In genomic region chr11:119362741-119363080, GRCh38 we compare ENCODE assay signal across 9 cellular contexts. TPM values are rescaled to one million over a fixed set of nuclear protein-coding genes. Genes with fewer than 3 reads are reported as not detected.
DNase-seq lines count a peak whose midpoint lies in the region; ATAC-seq, FAIRE-seq and TF ChIP-seq lines count a peak whose summit lies in the region.
"Had no signal": no experiment of that assay in that cellular context is flagged by ENCODE, and none has a peak within 500 bp of the region (broad histone marks: within the 10 kb centered on the region; RNA-seq: fewer than 3 reads in every experiment).

No MANE protein-coding gene starts in this region.

- DNase-seq in activated T-cell treated with anti-CD3 and anti-CD28 coated beads, Interleukin-2, amount 50 U/mL, for 4 hours = no peak
- no peak for DNase-seq in activated T-cell treated with anti-CD3 and anti-CD28 coated beads, Interleukin-2, amount 50 U/mL, for 48 hours
- DNase-seq in K562 (ENCODE audit: extremely low read depth in 1 of 4, low spot score in 3 of 4) = no peak
- DNase-seq in mesothelial cell of epicardium (ENCODE audit: low spot score in 2 of 2, unreplicated experiment in 2 of 2) = no peak
- no peak for DNase-seq in GM10248 (ENCODE audit: extremely low spot score)

- H3K9ac ChIP-seq in K562 (ENCODE audit: insufficient read depth in 1 of 2, low read depth in 2 of 2, low read length in 2 of 2) = peak overlapping the region in 1 of 2 experiments; percentile 93; a peak in 3 of 4 replicates

- 85% methylated on average over 5 of the region's 5 CpGs for WGBS in K562 (ENCODE audit: insufficient coverage, low coverage, missing lambda C conversion rate)

- H4K20me1 ChIP-seq in K562 (replicated peaks; ENCODE audit: control insufficient read depth, insufficient read depth, low read length) = no peaks in the 10 kb centered on the region

- TF ChIP-seq POLR2A in K562 (conservative IDR thresholded peaks at IDR 0.05) = no peak

- peaks cover 50 to 52% of the 10 kb centered on the region in 2 experiments for H3K4me1 ChIP-seq in K562 (replicated peaks in 1 of 2; ENCODE audit: control insufficient read depth in 2 of 2, insufficient read depth in 2 of 2, low read length in 2 of 2)

- no peaks in the 10 kb centered on the region for H3K9me3 Mint-ChIP-seq in activated T-cell treated with anti-CD3 and anti-CD28 coated beads, Interleukin-2, amount 50 U/mL, for 4 hours
- H3K9me3 Mint-ChIP-seq in mesothelial cell of epicardium = no peaks in the 10 kb centered on the region

- peaks cover 22% of the 10 kb centered on the region for H3K36me3 ChIP-seq in K562 (ENCODE audit: control insufficient read depth, insufficient read depth, low read length)

- CTCF ChIA-PET in K562 (lab: Yijun Ruan, JAX; ENCODE audit: low intra/inter-chr PET ratio) (no interaction called here), GM10248 (lab: Yijun Ruan, JAX) (interaction anchor here (1.2 to 4.1 kb wide), 8 partner anchors 9 to 112 kb away, joined by 3 to 27 read pairs (median 10); partner anchors contain the start of gene USP2)

- H3K36me3 Mint-ChIP-seq in activated T-cell treated with anti-CD3 and anti-CD28 coated beads, Interleukin-2, amount 50 U/mL, for 4 hours (ENCODE audit: insufficient read depth) = no peaks in the 10 kb centered on the region
- peaks cover 15% of the 10 kb centered on the region for H3K36me3 Mint-ChIP-seq in mesothelial cell of epicardium

- no peak for TF ChIP-seq RAD21 in K562 (CRISPR knock-in tag; conservative IDR thresholded peaks at IDR 0.05 in 1 of 2, IDR thresholded peaks at IDR 0.05 in 1 of 2)

- POLR2A ChIA-PET in K562 (lab: Yijun Ruan, JAX) = interaction anchor here (0.6 to 3.0 kb wide), 5 partner anchors 13 to 181 kb away, joined by 3 to 24 read pairs (median 3); no protein-coding TSS in a partner anchor
- POLR2A ChIA-PET in GM10248 (lab: Yijun Ruan, JAX) = interaction anchor here (0.6 kb wide), 1 partner anchor 112 kb away, joined by 3 read pairs; no protein-coding TSS in a partner anchor

- H3K9me3 ChIP-seq in K562 (replicated peaks; ENCODE audit: control insufficient read depth, insufficient read depth, low read depth, low read length) = no peaks in the 10 kb centered on the region

- peaks cover 18% of the 10 kb centered on the region; the same call in 2 of the 3 replicates for H3K79me2 ChIP-seq in K562 (ENCODE audit: control insufficient read depth, insufficient read depth, low read length)

- no TSS peak for BruUV-seq in K562 (replicated peaks; lab: Mats Ljungman, UMichigan)

- no peak overlapping the region for H2AFZ ChIP-seq in K562 (ENCODE audit: low read depth, low read length)

- H3K27me3 ChIP-seq in K562 (ENCODE audit: control insufficient read depth in 2 of 2, insufficient read depth in 2 of 2, low read length in 2 of 2) = no peaks in the 10 kb centered on the region

- peak overlapping the region; percentile 24; the same call in 1 of the 2 replicates for H3K4me2 ChIP-seq in K562 (ENCODE audit: insufficient read depth, low read length)

- H3K27ac ChIP-seq in K562 (ENCODE audit: extremely low read depth, low read depth, low read length) (no peak overlapping the region), temporal lobe (ENCODE audit: low read depth, low read length) (peak overlapping the region; percentile 92)

- peaks cover 5% of the 10 kb centered on the region for H3K9me1 ChIP-seq in K562 (ENCODE audit: control insufficient read depth, insufficient read depth, low read length)

- FAIRE-seq in K562 (lab: Jason Lieb, UNC) = no peak

- in situ Hi-C loops in K562 (cut with MboI) = no loop called here

- ATAC-seq in activated T-cell treated with anti-CD3 and anti-CD28 coated beads, Interleukin-2, amount 50 U/mL, for 4 hours = no peak
- ATAC-seq in K562 (no peak), GM21423 (IDR thresholded peaks at IDR 0.05; ENCODE audit: unreplicated experiment) (no peak), GM21717 (IDR thresholded peaks at IDR 0.05; ENCODE audit: unreplicated experiment) (no peak)

- no peak overlapping the region for H3K4me3 ChIP-seq in K562

- H3K27me3 Mint-ChIP-seq in activated T-cell treated with anti-CD3 and anti-CD28 coated beads, Interleukin-2, amount 50 U/mL, for 4 hours (ENCODE audit: low read depth) = peaks cover 46% of the 10 kb centered on the region
- no peaks in the 10 kb centered on the region for H3K27me3 Mint-ChIP-seq in mesothelial cell of epicardium (ENCODE audit: low read depth)

- peak overlapping the region; percentile 43 for H3K4me3 Mint-ChIP-seq in activated T-cell treated with anti-CD3 and anti-CD28 coated beads, Interleukin-2, amount 50 U/mL, for 4 hours
- peak overlapping the region; percentile 65 for H3K4me3 Mint-ChIP-seq in mesothelial cell of epicardium

- TF ChIP-seq EP300 in K562 (IDR thresholded peaks at IDR 0.05; ENCODE audit: low read length) = no peak

- H3K27ac Mint-ChIP-seq in mesothelial cell of epicardium = peak overlapping the region; percentile 98

- TF ChIP-seq CTCF in K562 (IDR thresholded peaks at IDR 0.05 in 2 of 3, conservative IDR thresholded peaks at IDR 0.05 in 1 of 3; ENCODE audit: insufficient read depth in 2 of 3, low read depth in 1 of 3, low read length in 3 of 3) (no peak), mesothelial cell of epicardium (IDR thresholded peaks at IDR 0.05; ENCODE audit: unreplicated experiment) (no peak), GM10248 (IDR thresholded peaks at IDR 0.05; ENCODE audit: control extremely low read depth, extremely low read depth, low read depth, missing control alignments) (no peak)

- intact Hi-C loops in K562 (cut with micrococcal nuclease) = no loop called here

- peaks cover 11% of the 10 kb centered on the region for H3K4me1 Mint-ChIP-seq in activated T-cell treated with anti-CD3 and anti-CD28 coated beads, Interleukin-2, amount 50 U/mL, for 4 hours (ENCODE audit: low read depth)
- peaks cover 60% of the 10 kb centered on the region for H3K4me1 Mint-ChIP-seq in mesothelial cell of epicardium

RNA-seq across cellular contexts. Expression of gene MFRP, which starts 16.2 kb away (rescaled TPM):
- total RNA-seq in activated T-cell treated with anti-CD3 and anti-CD28 coated beads, Interleukin-2, amount 50 U/mL, for 4 hours = not detected
- total RNA-seq in K562 (2011; cell fraction: chromatin; rRNA removed; ENCODE audit: low replicate concordance) = not detected in 2 replicates
- total RNA-seq in K562 (2011; cell fraction: nucleolus; rRNA removed) = not detected in 2 replicates
- not detected in 2 replicates for total RNA-seq in K562 (2011; cell fraction: nucleoplasm; rRNA removed)
- total RNA-seq in K562 (2014; rRNA removed) (not detected in 2 replicates), K562 (2014; rRNA removed; fragmentation: Illumina TruSeq; extraction: Trizol) (not detected in 2 replicates), K562 (2015; rRNA removed; fragmentation: Illumina TruSeq; extraction: Trizol) (not detected in 2 replicates), K562 (2021) (not detected in 2 replicates), mesothelial cell of epicardium (not detected in 3 replicates), temporal lobe (not detected)
- polyA plus RNA-seq in K562 (2011; rRNA removed) (not detected in 2 replicates), K562 (2014; fragmentation: Illumina TruSeq; extraction: Trizol) (not detected in 2 replicates), K562 (2014; fragmentation: Nextera tagmentation; extraction: Ambion mirVana) (not detected), K562 (2014; rRNA removed) (not detected in 2 replicates)
- polyA plus RNA-seq in K562 (2011; cell fraction: cytosol; rRNA removed) = not detected in 2 replicates
- polyA plus RNA-seq in K562 (2011; cell fraction: nucleus; rRNA removed) = not detected in 2 replicates
- not detected in 2 replicates for polyA plus RNA-seq in K562 (2012)
- not detected in 2 replicates for polyA minus RNA-seq in K562 (2011; rRNA and poly(A)+ RNA removed)
- not detected in 2 replicates for polyA minus RNA-seq in K562 (2011; cell fraction: cytosol; rRNA and poly(A)+ RNA removed)
- polyA minus RNA-seq in K562 (2011; cell fraction: nucleus; rRNA and poly(A)+ RNA removed) = not detected in 2 replicates
- total RNA-seq: posterior vena cava had no signal

RNA-seq across cellular contexts. Expression of gene USP2, which starts 18.8 kb away (rescaled TPM):
- total RNA-seq in activated T-cell treated with anti-CD3 and anti-CD28 coated beads, Interleukin-2, amount 50 U/mL, for 4 hours = under 1 TPM; 0.19 to 0.53 (median 0.37) TPM
- total RNA-seq in K562 (2011; cell fraction: chromatin; rRNA removed; ENCODE audit: low replicate concordance) = 6.9 and 13.7 TPM in 2 replicates
- total RNA-seq in K562 (2011; cell fraction: nucleolus; rRNA removed) = 8.2 and 9.0 TPM in 2 replicates
- total RNA-seq in K562 (2011; cell fraction: nucleoplasm; rRNA removed) = 6.3 and 7.4 TPM in 2 replicates
- total RNA-seq in K562 (2014; rRNA removed) = 3.9 and 5.8 TPM in 2 replicates
- total RNA-seq in K562 (2014; rRNA removed; fragmentation: Illumina TruSeq; extraction: Trizol) = 3.6 TPM in 2 replicates
- total RNA-seq in K562 (2015; rRNA removed; fragmentation: Illumina TruSeq; extraction: Trizol) = 2.8 and 3.6 TPM in 2 replicates
- 16.9 TPM in 2 replicates for total RNA-seq in K562 (2021)
- polyA plus RNA-seq in K562 (2011; rRNA removed) = 3.6 and 5.0 TPM in 2 replicates
- 4.5 and 4.7 TPM in 2 replicates for polyA plus RNA-seq in K562 (2011; cell fraction: cytosol; rRNA removed)
- polyA plus RNA-seq in K562 (2011; cell fraction: nucleus; rRNA removed) = 4.6 and 6.3 TPM in 2 replicates
- 6.9 and 8.6 TPM in 2 replicates for polyA plus RNA-seq in K562 (2012)
- polyA plus RNA-seq in K562 (2014; fragmentation: Illumina TruSeq; extraction: Trizol) = 12.8 and 13.9 TPM in 2 replicates
- 1 to 10 TPM; 3.4 to 5.8 TPM for polyA plus RNA-seq in K562 (2014; fragmentation: Nextera tagmentation; extraction: Ambion mirVana)
- 4.0 and 9.5 TPM in 2 replicates for polyA plus RNA-seq in K562 (2014; rRNA removed)
- 4.0 and 6.0 TPM in 2 replicates for polyA minus RNA-seq in K562 (2011; rRNA and poly(A)+ RNA removed)
- 7.5 and 9.8 TPM in 2 replicates for polyA minus RNA-seq in K562 (2011; cell fraction: cytosol; rRNA and poly(A)+ RNA removed)
- polyA minus RNA-seq in K562 (2011; cell fraction: nucleus; rRNA and poly(A)+ RNA removed) = 4.6 and 4.7 TPM in 2 replicates
- total RNA-seq in mesothelial cell of epicardium = 12.4 to 13.2 TPM (median 13.1 TPM) in 3 replicates
- total RNA-seq in temporal lobe = 0.74 TPM

RNA-seq across cellular contexts. Expression of gene C1QTNF5, which starts 22.0 kb away (rescaled TPM):
- total RNA-seq in activated T-cell treated with anti-CD3 and anti-CD28 coated beads, Interleukin-2, amount 50 U/mL, for 4 hours = not detected
- total RNA-seq in K562 (2011; cell fraction: chromatin; rRNA removed; ENCODE audit: low replicate concordance) = 0.95 TPM in 1 of 2 replicates, not detected in the other
- 1.1 and 1.2 TPM in 2 replicates for total RNA-seq in K562 (2011; cell fraction: nucleolus; rRNA removed)
- 0.88 TPM in 1 of 2 replicates, not detected in the other for total RNA-seq in K562 (2011; cell fraction: nucleoplasm; rRNA removed)
- total RNA-seq in K562 (2014; rRNA removed) = 0.18 and 0.82 TPM in 2 replicates
- 0.13 and 0.18 TPM in 2 replicates for total RNA-seq in K562 (2014; rRNA removed; fragmentation: Illumina TruSeq; extraction: Trizol)
- total RNA-seq in K562 (2015; rRNA removed; fragmentation: Illumina TruSeq; extraction: Trizol) = 0.22 TPM in 1 of 2 replicates, not detected in the other
- total RNA-seq in K562 (2021) = 0.47 and 0.65 TPM in 2 replicates
- 0.35 and 0.41 TPM in 2 replicates for polyA plus RNA-seq in K562 (2011; rRNA removed)
- polyA plus RNA-seq in K562 (2011; cell fraction: cytosol; rRNA removed) = 0.46 and 1.2 TPM in 2 replicates
- 1.4 and 1.5 TPM in 2 replicates for polyA plus RNA-seq in K562 (2011; cell fraction: nucleus; rRNA removed)
- polyA plus RNA-seq in K562 (2012) = 0.35 and 0.79 TPM in 2 replicates
- polyA plus RNA-seq in K562 (2014; fragmentation: Illumina TruSeq; extraction: Trizol) = 0.19 and 0.25 TPM in 2 replicates
- under 1 TPM in 1 of 2 experiments, not detected in 1; 0.07 TPM for polyA plus RNA-seq in K562 (2014; fragmentation: Nextera tagmentation; extraction: Ambion mirVana)
- polyA plus RNA-seq in K562 (2014; rRNA removed) = 0.45 and 0.76 TPM in 2 replicates
- 0.12 TPM in 1 of 2 replicates, not detected in the other for polyA minus RNA-seq in K562 (2011; rRNA and poly(A)+ RNA removed)
- not detected in 2 replicates for polyA minus RNA-seq in K562 (2011; cell fraction: cytosol; rRNA and poly(A)+ RNA removed)
- 0.44 and 0.54 TPM in 2 replicates for polyA minus RNA-seq in K562 (2011; cell fraction: nucleus; rRNA and poly(A)+ RNA removed)
- 24.1 to 25.0 TPM (median 24.4 TPM) in 3 replicates for total RNA-seq in mesothelial cell of epicardium
- 3.0 TPM for total RNA-seq in temporal lobe

RNA-seq across cellular contexts. Expression of gene RNF26, which starts 28.4 kb away (rescaled TPM):
- total RNA-seq in activated T-cell treated with anti-CD3 and anti-CD28 coated beads, Interleukin-2, amount 50 U/mL, for 4 hours = 10 to 100 TPM; 18.6 to 20.7 (median 18.9) TPM
- total RNA-seq in K562 (2011; cell fraction: chromatin; rRNA removed; ENCODE audit: low replicate concordance) = 18.1 and 52.5 TPM in 2 replicates
- total RNA-seq in K562 (2011; cell fraction: nucleolus; rRNA removed) = 71.2 and 72.0 TPM in 2 replicates
- total RNA-seq in K562 (2011; cell fraction: nucleoplasm; rRNA removed) = 65.0 and 76.6 TPM in 2 replicates
- total RNA-seq in K562 (2014; rRNA removed) (7.3 and 10.0 TPM in 2 replicates), K562 (2014; rRNA removed; fragmentation: Illumina TruSeq; extraction: Trizol) (8.7 and 9.3 TPM in 2 replicates), K562 (2015; rRNA removed; fragmentation: Illumina TruSeq; extraction: Trizol) (12.7 and 13.9 TPM in 2 replicates), K562 (2021) (50.0 and 53.6 TPM in 2 replicates), mesothelial cell of epicardium (36.1 to 37.1 TPM (median 36.2 TPM) in 3 replicates), temporal lobe (4.7 TPM)
- polyA plus RNA-seq in K562 (2011; rRNA removed) (16.3 and 27.7 TPM in 2 replicates), K562 (2014; fragmentation: Illumina TruSeq; extraction: Trizol) (39.5 and 48.8 TPM in 2 replicates), K562 (2014; fragmentation: Nextera tagmentation; extraction: Ambion mirVana) (1 to 10 TPM; 5.3 to 8.4 TPM), K562 (2014; rRNA removed) (25.9 and 26.7 TPM in 2 replicates)
- polyA plus RNA-seq in K562 (2011; cell fraction: cytosol; rRNA removed) = 48.6 and 60.9 TPM in 2 replicates
- polyA plus RNA-seq in K562 (2011; cell fraction: nucleus; rRNA removed) = 20.0 and 26.8 TPM in 2 replicates
- polyA plus RNA-seq in K562 (2012) = 40.1 and 40.8 TPM in 2 replicates
- 24.3 and 29.3 TPM in 2 replicates for polyA minus RNA-seq in K562 (2011; rRNA and poly(A)+ RNA removed)
- polyA minus RNA-seq in K562 (2011; cell fraction: cytosol; rRNA and poly(A)+ RNA removed) = 44.8 and 51.4 TPM in 2 replicates
- 19.1 and 29.9 TPM in 2 replicates for polyA minus RNA-seq in K562 (2011; cell fraction: nucleus; rRNA and poly(A)+ RNA removed)

RNA-seq across cellular contexts. Expression of gene MCAM, which starts 45.8 kb away (rescaled TPM):
- total RNA-seq in activated T-cell treated with anti-CD3 and anti-CD28 coated beads, Interleukin-2, amount 50 U/mL, for 4 hours = 1 to 10 TPM in 2 of 3 donors, under 1 TPM in 1; 0.96 to 3.2 (median 2.1) TPM
- 64.2 and 225 TPM in 2 replicates for total RNA-seq in K562 (2011; cell fraction: chromatin; rRNA removed; ENCODE audit: low replicate concordance)
- 163 and 199 TPM in 2 replicates for total RNA-seq in K562 (2011; cell fraction: nucleolus; rRNA removed)
- total RNA-seq in K562 (2011; cell fraction: nucleoplasm; rRNA removed) = 109 and 119 TPM in 2 replicates
- total RNA-seq in K562 (2014; rRNA removed) (79.0 and 79.5 TPM in 2 replicates), K562 (2014; rRNA removed; fragmentation: Illumina TruSeq; extraction: Trizol) (33.1 and 35.6 TPM in 2 replicates), K562 (2015; rRNA removed; fragmentation: Illumina TruSeq; extraction: Trizol) (25.8 and 27.1 TPM in 2 replicates), K562 (2021) (69.1 and 87.0 TPM in 2 replicates), mesothelial cell of epicardium (25.9 to 28.2 TPM (median 26.7 TPM) in 3 replicates), temporal lobe (11.3 TPM)
- polyA plus RNA-seq in K562 (2011; rRNA removed) (38.0 and 53.6 TPM in 2 replicates), K562 (2014; fragmentation: Illumina TruSeq; extraction: Trizol) (68.2 and 101 TPM in 2 replicates), K562 (2014; fragmentation: Nextera tagmentation; extraction: Ambion mirVana) (10 to 100 TPM; 14.7 to 15.6 TPM), K562 (2014; rRNA removed) (57.5 and 118 TPM in 2 replicates)
- polyA plus RNA-seq in K562 (2011; cell fraction: cytosol; rRNA removed) = 86.7 and 421 TPM in 2 replicates
- 37.8 and 96.0 TPM in 2 replicates for polyA plus RNA-seq in K562 (2011; cell fraction: nucleus; rRNA removed)
- polyA plus RNA-seq in K562 (2012) = 36.5 and 57.4 TPM in 2 replicates
- 17.7 and 42.5 TPM in 2 replicates for polyA minus RNA-seq in K562 (2011; rRNA and poly(A)+ RNA removed)
- 43.6 and 63.5 TPM in 2 replicates for polyA minus RNA-seq in K562 (2011; cell fraction: cytosol; rRNA and poly(A)+ RNA removed)
- polyA minus RNA-seq in K562 (2011; cell fraction: nucleus; rRNA and poly(A)+ RNA removed) = 33.2 and 52.1 TPM in 2 replicates
